20 cellular contexts compared by ENCODE assay signal in the genomic region with DNA sequence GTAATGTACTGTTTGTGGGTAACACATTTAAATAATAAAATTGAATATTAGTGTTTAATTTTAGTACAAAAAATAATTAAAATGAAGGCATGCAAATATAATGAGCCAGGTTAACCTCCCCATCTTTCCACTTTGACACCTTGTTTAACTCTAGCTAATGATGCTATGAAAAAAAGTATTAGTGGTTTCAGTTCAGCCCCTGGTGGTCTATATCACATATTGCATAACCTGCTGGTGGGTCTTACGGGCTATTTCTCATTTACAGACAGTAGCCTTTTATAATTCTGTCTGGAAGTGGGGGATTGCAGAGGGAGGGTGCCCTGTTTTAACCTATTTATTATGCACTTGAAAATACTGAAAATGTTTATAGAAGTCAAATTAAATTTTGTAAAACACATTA.
DNase-seq lines count a peak whose midpoint lies in the region; ATAC-seq, FAIRE-seq and TF ChIP-seq lines count a peak whose summit lies in the region.
"Had no signal": no experiment of that assay in that cellular context is flagged by ENCODE, and none has a peak within 500 bp of the region (broad histone marks: within the 10 kb centered on the region; RNA-seq: fewer than 3 reads in every experiment).

No MANE protein-coding gene starts in this region.

- H3K4ac ChIP-seq in H1 (replicated peaks; ENCODE audit: insufficient read length, low read depth, low read length): no peak overlapping the region

- no peaks in the 10 kb centered on the region for H3K9me3 ChIP-seq in H1 (ENCODE audit: insufficient read depth in 2 of 2, low read depth in 1 of 2, low read length in 1 of 2)
- H3K9me3 ChIP-seq in smooth muscle cell (replicated peaks; ENCODE audit: low read depth): no peaks in the 10 kb centered on the region
- H3K9me3 ChIP-seq: Caco-2, left lung, prostate gland, uterus had no signal

- H3K27me3 ChIP-seq in H1 (replicated peaks in 1 of 4; ENCODE audit: control insufficient read depth in 3 of 4, extremely low read depth in 1 of 4, insufficient read depth in 3 of 4, low read length in 3 of 4): peaks cover 0 to 2% (median under 1%) of the 10 kb centered on the region in 4 experiments; a peak in 4 of 7 replicates
- H3K27me3 ChIP-seq in smooth muscle cell (ENCODE audit: low read depth): peaks cover 37% of the 10 kb centered on the region
- H3K27me3 ChIP-seq: uterus had no signal

- DNase-seq in NCI-H82 (lab: John Stamatoyannopoulos, UW): peak; percentile 54
- DNase-seq in NCI-H82 treated with DMSO at 0.1 percent for 48 hours (lab: John Stamatoyannopoulos, UW; ENCODE audit: unreplicated experiment): no peak
- peak; percentile 15 for DNase-seq in NCI-H1092 (lab: John Stamatoyannopoulos, UW)
- DNase-seq in H1 (ENCODE audit: low read depth in 1 of 2, low spot score in 2 of 2): no peak
- DNase-seq in smooth muscle cell (lab: John Stamatoyannopoulos, UW; ENCODE audit: unreplicated experiment): no peak
- no peak for DNase-seq in ureter (ENCODE audit: low spot score)
- DNase-seq in SIG-M5 (lab: John Stamatoyannopoulos, UW): no peak
- DNase-seq: activated CD4-positive, alpha-beta T cell treated with anti-CD3 and anti-CD28 coated beads, Interleukin-2, amount 50 U/mL, for 4 hours; activated T-cell treated with anti-CD3 and anti-CD28 coated beads, Interleukin-2, amount 50 U/mL, for 1 hour; Caco-2; dorsolateral prefrontal cortex; GM23248; left lung; NCI-H2029 treated with DMSO at 0.1 percent for 48 hours; stimulated activated CD4-positive, alpha-beta T cell treated with anti-CD3 and anti-CD28 coated beads, Interleukin-12 subunit alpha, Interleukin-12 subunit beta, amount 100 ng/mL, for 4 hours; stimulated activated naive CD8-positive, alpha-beta T cell treated with anti-CD3 and anti-CD28 coated beads, Interleukin-15, Interleukin-2, amounts not matched to agents 100 U/mL and 50 U/mL, for 24 hours; uterus had no signal

- H3K36me3 ChIP-seq in H1 (ENCODE audit: control insufficient read depth in 2 of 4, insufficient read depth in 4 of 4, low read length in 3 of 4) (no peaks in the 10 kb centered on the region), smooth muscle cell (ENCODE audit: low read depth) (no peaks in the 10 kb centered on the region)
- H3K36me3 ChIP-seq: left lung, prostate gland, uterus had no signal

- no peak overlapping the region for H2BK120ac ChIP-seq in H1 (replicated peaks; ENCODE audit: low read depth, low read length)

- no peaks in the 10 kb centered on the region for H3K79me2 ChIP-seq in H1 (ENCODE audit: control insufficient read depth in 1 of 2, insufficient read depth in 2 of 2, low read length in 2 of 2)
- H3K79me2 ChIP-seq in smooth muscle cell (ENCODE audit: low read depth): no peaks in the 10 kb centered on the region

- H2BK15ac ChIP-seq in H1 (ENCODE audit: low read length): no peak overlapping the region

- H4K20me1 ChIP-seq in H1 (replicated peaks in 1 of 2; ENCODE audit: control insufficient read depth in 1 of 2, insufficient read depth in 2 of 2, low read length in 2 of 2): no peaks in the 10 kb centered on the region
- no peaks in the 10 kb centered on the region for H4K20me1 ChIP-seq in smooth muscle cell (ENCODE audit: low read depth)

- no peaks in the 10 kb centered on the region for H3K79me1 ChIP-seq in H1 (ENCODE audit: low read depth, low read length)

- POLR2A ChIA-PET in H1 (lab: Charles Lee; ENCODE audit: partially characterized antibody): no interaction called here

- H3K9ac ChIP-seq in H1 (replicated peaks in 1 of 4; ENCODE audit: extremely low read depth in 1 of 4, low read depth in 3 of 4, low read length in 3 of 4) (no peak overlapping the region), smooth muscle cell (ENCODE audit: low read depth) (no peak overlapping the region)
- H3K9ac ChIP-seq: GM23248 had no signal

- H3K4me3 ChIP-seq in H1 (ENCODE audit: extremely low read depth in 1 of 4, insufficient read depth in 2 of 4, low read depth in 3 of 4, low read length in 4 of 4) (no peak overlapping the region), smooth muscle cell (no peak overlapping the region)
- H3K4me3 ChIP-seq: dorsolateral prefrontal cortex, GM23248, left lung, prostate gland, uterus had no signal

- H3K18ac ChIP-seq in H1 (ENCODE audit: extremely low read depth, low read length): no peak overlapping the region

- no peak for ATAC-seq in HG02884 (IDR thresholded peaks at IDR 0.05; ENCODE audit: unreplicated experiment)
- ATAC-seq: activated naive CD4-positive, alpha-beta T cell treated with anti-CD3 and anti-CD28 coated beads, Interleukin-2, amount 50 U/mL, for 72 hours; left lung; stimulated activated naive CD8-positive, alpha-beta T cell treated with anti-CD3 and anti-CD28 coated beads, Interleukin-15, Interleukin-2, amounts not matched to agents 100 U/mL and 50 U/mL, for 24 hours had no signal

- H2BK20ac ChIP-seq in H1 (ENCODE audit: low read length): no peak overlapping the region

- WGBS in H1 (ENCODE audit: extremely low coverage in 1 of 2, insufficient coverage in 1 of 2, insufficient read length in 1 of 2, insufficient replicate concordance in 2 of 2, low coverage in 1 of 2, low lambda C conversion rate in 2 of 2, missing lambda C conversion rate in 1 of 2), 2 experiments: 82% methylated on average over 1 of the region's 1 CpG; no CpG with 5 or more reads in 1 of the 2 experiments
- 85% methylated on average over 1 of the region's 1 CpG for WGBS in smooth muscle cell (ENCODE audit: low lambda C conversion rate)

- H2BK5ac ChIP-seq in H1 (ENCODE audit: low read depth, low read length): no peak overlapping the region

- no peak overlapping the region for H4K8ac ChIP-seq in H1 (ENCODE audit: extremely low read depth, insufficient read depth, low read length)

- H3K27ac ChIP-seq in H1 (ENCODE audit: low read depth, low read length): no peak overlapping the region
- no peak overlapping the region for H3K27ac ChIP-seq in smooth muscle cell (ENCODE audit: low read depth)
- H3K27ac ChIP-seq: dorsolateral prefrontal cortex, GM23248, left lung, prostate gland had no signal

- FAIRE-seq in H1 (lab: Jason Lieb, UNC): no peak

- H2AFZ ChIP-seq in H1 (ENCODE audit: low read length): no peak overlapping the region
- no peak overlapping the region for H2AFZ ChIP-seq in smooth muscle cell (ENCODE audit: low read depth)
- H2AFZ ChIP-seq: GM23248 had no signal

- H3K23ac ChIP-seq in H1 (ENCODE audit: insufficient read length): no peak overlapping the region

- H3K4me1 ChIP-seq in H1 (replicated peaks in 1 of 4; ENCODE audit: control insufficient read depth in 3 of 4, insufficient read depth in 4 of 4, low read length in 3 of 4): peaks cover 0 to 10% (median 4%) of the 10 kb centered on the region in 4 experiments; a peak in 6 of 7 replicates
- H3K4me1 ChIP-seq in smooth muscle cell (ENCODE audit: low read depth): no peaks in the 10 kb centered on the region
- H3K4me1 ChIP-seq: Caco-2, left lung, prostate gland had no signal

- TF ChIP-seq EP300 in H1 (IDR thresholded peaks at IDR 0.05; ENCODE audit: borderline replicate concordance in 1 of 2, low read depth in 2 of 2, low read length in 2 of 2): no peak

- peak; percentile 14 to 30; a peak in 2 of 4 replicates for TF ChIP-seq RAD21 in H1 (IDR thresholded peaks at IDR 0.05 in 1 of 2, conservative IDR thresholded peaks at IDR 0.05 in 1 of 2; ENCODE audit: low read depth in 2 of 2, low read length in 2 of 2)

- H3K14ac ChIP-seq in H1 (ENCODE audit: insufficient read length): no peak overlapping the region

- H4K5ac ChIP-seq in H1 (ENCODE audit: insufficient read length, low read depth, low read length): no peak overlapping the region

- H2AK5ac ChIP-seq in H1 (ENCODE audit: low read depth, low read length): no peak overlapping the region

- H2BK12ac ChIP-seq in H1 (ENCODE audit: low read depth, low read length): no peak overlapping the region

- CTCF ChIA-PET in H1 (lab: Charles Lee; ENCODE audit: partially characterized antibody): interaction anchor here (0.6 to 7.9 kb wide), 15 partner anchors 8 to 523 kb away, joined by 3 to 123 read pairs (median 9); a partner anchor contains a TSS

- H3K4me2 ChIP-seq in H1 (ENCODE audit: insufficient read depth in 1 of 2, low read depth in 2 of 2, low read length in 2 of 2): no peak overlapping the region
- no peak overlapping the region for H3K4me2 ChIP-seq in smooth muscle cell

- TF ChIP-seq CTCF in H1 (IDR thresholded peaks at IDR 0.05; ENCODE audit: control extremely low read depth in 1 of 3, insufficient read depth in 1 of 3, low read depth in 1 of 3, low read length in 3 of 3) (peak in 1 of 3 experiments; percentile 27; a peak in 1 of 4 replicates), smooth muscle cell (IDR thresholded peaks at IDR 0.05; ENCODE audit: borderline replicate concordance, insufficient read depth, poor library complexity, severe bottlenecking) (peak; percentile 6)

- H4K91ac ChIP-seq in H1 (replicated peaks; ENCODE audit: insufficient read length, low read length): no peak overlapping the region

- H3K56ac ChIP-seq in H1 (replicated peaks; ENCODE audit: insufficient read length, low read depth, low read length): no peak overlapping the region

- no peak for TF ChIP-seq POLR2A in H1 (IDR thresholded peaks at IDR 0.05; ENCODE audit: control extremely low read depth in 1 of 2, low read depth in 2 of 2, low read length in 2 of 2)

- no peaks in the 10 kb centered on the region; the same call in 1 of the 2 replicates for H3K23me2 ChIP-seq in H1 (ENCODE audit: low read depth, low read length)

- no peaks in the 10 kb centered on the region for H3F3A ChIP-seq in smooth muscle cell (ENCODE audit: low read depth)

TF ChIP-seq in H1, 55 proteins besides CTCF, POLR2A, EP300 and RAD21:
- TF ChIP-seq TAF1 (IDR thresholded peaks at IDR 0.05; ENCODE audit: low read depth, low read length) (no peak), CEBPB (IDR thresholded peaks at IDR 0.05; ENCODE audit: low read depth, low read length) (0 out of 2 replicates have a peak, but pooled peaks have one; percentile 46), GABPA (IDR thresholded peaks at IDR 0.05; ENCODE audit: borderline replicate concordance, insufficient read depth, low read length) (no peak), ASH2L (IDR thresholded peaks at IDR 0.05; ENCODE audit: low read length) (no peak), SIX5 (IDR thresholded peaks at IDR 0.05; ENCODE audit: low read depth, low read length) (no peak)

Comparison
In these comparisons a context has a peak if more than half of its experiments do, and no peak if none do; other contexts are left out.
1. DNase-seq: peak in NCI-H82 (single experiment) and NCI-H1092 (single experiment); none in NCI-H82 treated with DMSO at 0.1 percent for 48 hours (single experiment), H1 (0 of 2), smooth muscle cell (single experiment), ureter (single experiment) and SIG-M5 (single experiment).